ENCODE assay signal across 1 cellular context in the genomic region with DNA sequence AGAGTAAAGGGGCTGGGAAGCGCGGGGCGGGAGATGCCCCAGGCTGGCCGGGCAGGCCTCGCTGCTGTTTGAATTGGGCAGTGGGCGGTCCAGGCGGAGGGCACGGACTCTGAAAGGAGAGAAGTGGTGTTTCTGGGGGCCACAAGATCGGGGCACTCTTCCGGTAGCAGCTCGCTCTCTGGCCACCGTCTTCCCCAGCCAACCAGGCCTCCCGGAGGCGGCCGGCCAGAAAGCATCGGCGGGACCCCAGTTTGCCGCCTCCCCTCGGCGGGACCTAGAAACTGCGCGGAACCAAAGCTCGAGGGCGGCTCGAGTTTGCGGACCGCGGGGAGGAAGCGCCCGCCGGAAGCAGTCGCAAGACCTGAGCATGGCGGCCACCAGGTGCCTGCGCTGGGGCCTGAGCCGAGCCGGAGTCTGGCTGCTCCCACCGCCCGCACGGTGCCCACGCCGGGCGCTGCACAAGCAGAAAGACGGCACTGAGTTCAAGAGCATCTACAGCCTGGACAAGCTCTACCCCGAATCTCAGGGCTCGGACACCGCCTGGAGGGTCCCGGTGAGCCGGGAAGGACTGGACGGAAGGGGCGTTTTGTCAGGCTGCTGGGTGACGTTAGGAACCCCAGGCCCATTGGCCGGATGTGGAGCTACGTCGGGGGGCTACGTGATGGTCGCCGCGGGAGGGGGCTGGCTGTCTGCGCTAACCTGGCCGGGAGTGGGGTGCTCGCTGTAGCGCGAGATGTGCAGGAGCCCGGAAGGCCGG.
A peak's percentile ranks its signal among the peaks of the same experiment; 100 is the strongest.
TF ChIP-seq lines count a peak whose summit lies in the region.

Gene MRPL58, plus strand, starts transcription at position 351 of the 757 bp plus-strand sequence. Its CDS starts 17 bp downstream, at position 368.

TF ChIP-seq in K562, 482 proteins besides CTCF, POLR2A, EP300 and RAD21 (continued from another document and continues in another):
- TF ChIP-seq, protein P1, sequence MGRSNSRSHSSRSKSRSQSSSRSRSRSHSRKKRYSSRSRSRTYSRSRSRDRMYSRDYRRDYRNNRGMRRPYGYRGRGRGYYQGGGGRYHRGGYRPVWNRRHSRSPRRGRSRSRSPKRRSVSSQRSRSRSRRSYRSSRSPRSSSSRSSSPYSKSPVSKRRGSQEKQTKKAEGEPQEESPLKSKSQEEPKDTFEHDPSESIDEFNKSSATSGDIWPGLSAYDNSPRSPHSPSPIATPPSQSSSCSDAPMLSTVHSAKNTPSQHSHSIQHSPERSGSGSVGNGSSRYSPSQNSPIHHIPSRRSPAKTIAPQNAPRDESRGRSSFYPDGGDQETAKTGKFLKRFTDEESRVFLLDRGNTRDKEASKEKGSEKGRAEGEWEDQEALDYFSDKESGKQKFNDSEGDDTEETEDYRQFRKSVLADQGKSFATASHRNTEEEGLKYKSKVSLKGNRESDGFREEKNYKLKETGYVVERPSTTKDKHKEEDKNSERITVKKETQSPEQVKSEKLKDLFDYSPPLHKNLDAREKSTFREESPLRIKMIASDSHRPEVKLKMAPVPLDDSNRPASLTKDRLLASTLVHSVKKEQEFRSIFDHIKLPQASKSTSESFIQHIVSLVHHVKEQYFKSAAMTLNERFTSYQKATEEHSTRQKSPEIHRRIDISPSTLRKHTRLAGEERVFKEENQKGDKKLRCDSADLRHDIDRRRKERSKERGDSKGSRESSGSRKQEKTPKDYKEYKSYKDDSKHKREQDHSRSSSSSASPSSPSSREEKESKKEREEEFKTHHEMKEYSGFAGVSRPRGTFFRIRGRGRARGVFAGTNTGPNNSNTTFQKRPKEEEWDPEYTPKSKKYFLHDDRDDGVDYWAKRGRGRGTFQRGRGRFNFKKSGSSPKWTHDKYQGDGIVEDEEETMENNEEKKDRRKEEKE (IDR thresholded peaks at IDR 0.05; ENCODE audit: borderline replicate concordance in 1 of 2, control insufficient read depth in 1 of 2, low read depth in 2 of 2, low read length in 1 of 2) = peak in 1 of 2 experiments; percentile 92; a peak in 1 of 4 replicates
- peak; percentile 87 for TF ChIP-seq CBX1 (IDR thresholded peaks at IDR 0.05; ENCODE audit: low read depth)
- TF ChIP-seq CTBP1 (IDR thresholded peaks at IDR 0.05; ENCODE audit: borderline replicate concordance) = peak; percentile 77; the same call in 1 of the 2 replicates
- no peak for TF ChIP-seq ZNF655 (CRISPR knock-in tag; IDR thresholded peaks at IDR 0.05)
- TF ChIP-seq SIN3A (IDR thresholded peaks at IDR 0.05; ENCODE audit: borderline replicate concordance in 2 of 2, control insufficient read depth in 1 of 2, low read depth in 2 of 2, low read length in 2 of 2) = peak in 1 of 2 experiments; percentile 92; a peak in 1 of 4 replicates
- peak; percentile 86 for TF ChIP-seq HCFC1 (IDR thresholded peaks at IDR 0.05; ENCODE audit: low read depth, low read length)
- no peak for TF ChIP-seq ZNF280B (CRISPR knock-in tag; IDR thresholded peaks at IDR 0.05)
- TF ChIP-seq GTF2A2 (tag; IDR thresholded peaks at IDR 0.05) = 0 out of 2 replicates have a peak, but pooled peaks have one; percentile 51
- TF ChIP-seq, protein P2, sequence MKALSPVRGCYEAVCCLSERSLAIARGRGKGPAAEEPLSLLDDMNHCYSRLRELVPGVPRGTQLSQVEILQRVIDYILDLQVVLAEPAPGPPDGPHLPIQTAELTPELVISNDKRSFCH (CRISPR knock-in tag; IDR thresholded peaks at IDR 0.05) = no peak
- TF ChIP-seq, protein P2 (tag; IDR thresholded peaks at IDR 0.05) = peak; percentile 68; the same call in 1 of the 2 replicates
- TF ChIP-seq SOX6 (IDR thresholded peaks at IDR 0.05) = peak; percentile 35; the same call in 1 of the 2 replicates
- no peak for TF ChIP-seq RUNX1 (IDR thresholded peaks at IDR 0.05; ENCODE audit: low read depth)
- peak; percentile 71; the same call in 1 of the 2 replicates for TF ChIP-seq SRSF1 (IDR thresholded peaks at IDR 0.05; ENCODE audit: low read depth, low read length)
- TF ChIP-seq ZBED1 (IDR thresholded peaks at IDR 0.05) = peak; percentile 35; the same call in 1 of the 2 replicates
- peak; percentile 86 for TF ChIP-seq ARID4B (CRISPR knock-in tag; IDR thresholded peaks at IDR 0.05)
- no peak for TF ChIP-seq ZNF232 (CRISPR knock-in tag; IDR thresholded peaks at IDR 0.05)
- no peak for TF ChIP-seq ZNF143 (CRISPR knock-in tag; IDR thresholded peaks at IDR 0.05)
- no peak for TF ChIP-seq THRA (IDR thresholded peaks at IDR 0.05)
- TF ChIP-seq, protein P3, sequence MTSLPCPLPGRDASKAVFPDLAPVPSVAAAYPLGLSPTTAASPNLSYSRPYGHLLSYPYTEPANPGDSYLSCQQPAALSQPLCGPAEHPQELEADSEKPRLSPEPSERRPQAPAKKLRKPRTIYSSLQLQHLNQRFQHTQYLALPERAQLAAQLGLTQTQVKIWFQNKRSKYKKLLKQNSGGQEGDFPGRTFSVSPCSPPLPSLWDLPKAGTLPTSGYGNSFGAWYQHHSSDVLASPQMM (CRISPR knock-in tag; IDR thresholded peaks at IDR 0.05) = no peak
- TF ChIP-seq ELF4 (CRISPR knock-in tag; IDR thresholded peaks at IDR 0.05) = 0 out of 2 replicates have a peak, but pooled peaks have one; percentile 73
- TF ChIP-seq ETS1 (conservative IDR thresholded peaks at IDR 0.05; ENCODE audit: control insufficient read depth, low read depth, low read length) = peak; percentile 90
- TF ChIP-seq, protein P4, sequence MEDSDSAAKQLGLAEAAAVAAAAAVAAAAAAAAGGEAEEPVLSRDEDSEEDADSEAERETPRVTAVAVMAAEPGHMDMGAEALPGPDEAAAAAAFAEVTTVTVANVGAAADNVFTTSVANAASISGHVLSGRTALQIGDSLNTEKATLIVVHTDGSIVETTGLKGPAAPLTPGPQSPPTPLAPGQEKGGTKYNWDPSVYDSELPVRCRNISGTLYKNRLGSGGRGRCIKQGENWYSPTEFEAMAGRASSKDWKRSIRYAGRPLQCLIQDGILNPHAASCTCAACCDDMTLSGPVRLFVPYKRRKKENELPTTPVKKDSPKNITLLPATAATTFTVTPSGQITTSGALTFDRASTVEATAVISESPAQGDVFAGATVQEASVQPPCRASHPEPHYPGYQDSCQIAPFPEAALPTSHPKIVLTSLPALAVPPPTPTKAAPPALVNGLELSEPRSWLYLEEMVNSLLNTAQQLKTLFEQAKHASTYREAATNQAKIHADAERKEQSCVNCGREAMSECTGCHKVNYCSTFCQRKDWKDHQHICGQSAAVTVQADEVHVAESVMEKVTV (CRISPR knock-in tag; IDR thresholded peaks at IDR 0.05) = peak; percentile 26; the same call in 1 of the 2 replicates
- no peak for TF ChIP-seq ZNF778 (CRISPR knock-in tag; IDR thresholded peaks at IDR 0.05)
- peak; percentile 71 for TF ChIP-seq GATAD2B (IDR thresholded peaks at IDR 0.05; ENCODE audit: borderline replicate concordance)
- TF ChIP-seq RBBP5 (IDR thresholded peaks at IDR 0.05; ENCODE audit: borderline replicate concordance, insufficient read depth, low read length, poor library complexity, severe bottlenecking) = peak; percentile 93
- peak; percentile 75 for TF ChIP-seq RBM22 (IDR thresholded peaks at IDR 0.05; ENCODE audit: low read depth, low read length, poor library complexity, severe bottlenecking)
- TF ChIP-seq ZNF174 (CRISPR knock-in tag; IDR thresholded peaks at IDR 0.05) = no peak
- peak; percentile 55 to 81 for TF ChIP-seq MNT (conservative IDR thresholded peaks at IDR 0.05)
- peak; percentile 62 to 83; a peak in 2 of 4 replicates for TF ChIP-seq NONO (IDR thresholded peaks at IDR 0.05; ENCODE audit: low read depth in 2 of 2, low read length in 1 of 2)
- peak; percentile 18; the same call in 1 of the 2 replicates for TF ChIP-seq TCF3 (CRISPR knock-in tag; IDR thresholded peaks at IDR 0.05)
- TF ChIP-seq ETV6 (IDR thresholded peaks at IDR 0.05; ENCODE audit: borderline replicate concordance in 1 of 2, low read depth in 2 of 2, low read length in 1 of 2) = no peak
- TF ChIP-seq ETV6 (CRISPR knock-in tag; IDR thresholded peaks at IDR 0.05; ENCODE audit: borderline replicate concordance) = no peak
- TF ChIP-seq EZH2 (IDR thresholded peaks at IDR 0.05; ENCODE audit: borderline replicate concordance, low read depth, low read length) = no peak
- TF ChIP-seq ELF1 (tag; IDR thresholded peaks at IDR 0.05) = peak; percentile 40; the same call in 1 of the 2 replicates
- TF ChIP-seq SMC3 (conservative IDR thresholded peaks at IDR 0.05; ENCODE audit: insufficient read depth, low read depth, low read length) = peak; percentile 35
- no peak for TF ChIP-seq SMAD2 (IDR thresholded peaks at IDR 0.05; ENCODE audit: low read depth, low read length)
- peak; percentile 83; the same call in 1 of the 2 replicates for TF ChIP-seq GATAD2A (IDR thresholded peaks at IDR 0.05)
- TF ChIP-seq HDGF (IDR thresholded peaks at IDR 0.05) = no peak
- 0 out of 2 replicates have a peak, but pooled peaks have one; percentile 27 for TF ChIP-seq ZZZ3 (IDR thresholded peaks at IDR 0.05)
